42 cellular contexts compared by ENCODE assay signal in genomic region chr1:43252225-43252624, GRCh38. TPM values are rescaled to one million over a fixed set of nuclear protein-coding genes. Genes with fewer than 3 reads are reported as not detected.
"Had no signal": no experiment of that assay in that cellular context is flagged by ENCODE, and none has a peak within 500 bp of the region (broad histone marks: within the 10 kb centered on the region; RNA-seq: fewer than 3 reads in every experiment).

No MANE protein-coding gene starts in this region.

- FAIRE-seq: astrocyte, bronchial epithelial cell had no signal

- H3K36me3 Mint-ChIP-seq: activated naive CD4-positive, alpha-beta T cell treated with anti-CD3 and anti-CD28 coated beads, Interleukin-2, amount 10 ng/mL, durations not matched to agents 7 days and 5 days; activated naive CD4-positive, alpha-beta T cell treated with anti-CD3 and anti-CD28 coated beads, Interleukin-2, amount 50 U/mL, for 24 hours; activated naive CD4-positive, alpha-beta T cell treated with anti-CD3 and anti-CD28 coated beads, Interleukin-2, amount 50 U/mL, for 72 hours; activated naive CD8-positive, alpha-beta T cell; activated naive CD8-positive, alpha-beta T cell treated with anti-CD3 and anti-CD28 coated beads for 36 hours; activated naive CD8-positive, alpha-beta T cell treated with anti-CD3 and anti-CD28 coated beads, Interleukin-2, amount 10 ng/mL, durations not matched to agents 7 days and 5 days; brain had no signal

- H3K4me3 ChIP-seq: adrenal gland, ascending aorta, body of pancreas, breast epithelium, cardiac muscle cell had no signal

- H3K27ac ChIP-seq: adrenal gland, ascending aorta, body of pancreas, brain microvascular endothelial cell, breast epithelium, cardiac muscle cell had no signal

- H3K4me1 Mint-ChIP-seq: activated naive CD4-positive, alpha-beta T cell treated with anti-CD3 and anti-CD28 coated beads, Interleukin-2, amount 10 ng/mL, durations not matched to agents 7 days and 5 days; activated naive CD4-positive, alpha-beta T cell treated with anti-CD3 and anti-CD28 coated beads, Interleukin-2, amount 50 U/mL, for 24 hours; activated naive CD8-positive, alpha-beta T cell treated with anti-CD3 and anti-CD28 coated beads for 36 hours; activated naive CD8-positive, alpha-beta T cell treated with anti-CD3 and anti-CD28 coated beads, Interleukin-2, amount 10 ng/mL, durations not matched to agents 7 days and 5 days; activated naive CD8-positive, alpha-beta T cell treated with anti-CD3 and anti-CD28 coated beads, Interleukin-2, amount 50 U/mL, for 24 hours; activated T-helper 17 cell treated with anti-CD3 and anti-CD28 coated beads, Interleukin-2, amount 50 U/mL, for 72 hours; brain; central memory CD8-positive, alpha-beta T cell had no signal

- DNase-seq: activated effector memory CD4-positive, alpha-beta T cell treated with anti-CD3 and anti-CD28 coated beads, Interleukin-2, amount 50 U/mL, for 16 hours; activated effector memory CD4-positive, alpha-beta T cell treated with Interleukin-2 at 50 U/mL for 16 hours; activated gamma-delta T cell; activated gamma-delta T cell treated with Interleukin-2 at 50 U/mL for 16 hours; activated naive CD4-positive, alpha-beta T cell; activated naive CD4-positive, alpha-beta T cell treated with anti-CD3 and anti-CD28 coated beads for 36 hours; activated naive CD4-positive, alpha-beta T cell treated with anti-CD3 and anti-CD28 coated beads, Interleukin-2, amount 10 ng/mL, durations not matched to agents 7 days and 5 days; activated naive CD4-positive, alpha-beta T cell treated with anti-CD3 and anti-CD28 coated beads, Interleukin-2, amount 50 U/mL, for 16 hours; activated naive CD4-positive, alpha-beta T cell treated with Interleukin-2 at 50 U/mL for 16 hours; activated naive CD8-positive, alpha-beta T cell treated with anti-CD3 and anti-CD28 coated beads for 36 hours; activated naive CD8-positive, alpha-beta T cell treated with anti-CD3 and anti-CD28 coated beads, Interleukin-2, amount 10 ng/mL, durations not matched to agents 7 days and 5 days; activated naive CD8-positive, alpha-beta T cell treated with anti-CD3 and anti-CD28 coated beads, Interleukin-2, amount 50 U/mL, for 24 hours; activated T-cell treated with anti-CD3 and anti-CD28 coated beads, Interleukin-2, amount 50 U/mL, for 1 hour; activated T-cell treated with anti-CD3 and anti-CD28 coated beads, Interleukin-2, amount 50 U/mL, for 24 hours; activated T-cell treated with anti-CD3 and anti-CD28 coated beads, Interleukin-2, amount 50 U/mL, for 4 hours; activated T-cell treated with anti-CD3 and anti-CD28 coated beads, Interleukin-2, amount 50 U/mL, for 48 hours; activated T-cell treated with anti-CD3 and anti-CD28 coated beads, Interleukin-2, amount 50 U/mL, for 72 hours; adrenal gland; amniotic stem cell; amygdala; anterior cingulate cortex; aorta; body of pancreas; brain microvascular endothelial cell; caudate nucleus; central memory CD4-positive, alpha-beta T cell; cerebellar nuclear complex had no signal

- H3K27ac Mint-ChIP-seq: activated naive CD4-positive, alpha-beta T cell treated with anti-CD3 and anti-CD28 coated beads for 36 hours; activated naive CD4-positive, alpha-beta T cell treated with anti-CD3 and anti-CD28 coated beads, Interleukin-2, amount 10 ng/mL, durations not matched to agents 7 days and 5 days; activated naive CD4-positive, alpha-beta T cell treated with anti-CD3 and anti-CD28 coated beads, Interleukin-2, amount 50 U/mL, for 24 hours; activated naive CD4-positive, alpha-beta T cell treated with anti-CD3 and anti-CD28 coated beads, Interleukin-2, amount 50 U/mL, for 72 hours; activated naive CD8-positive, alpha-beta T cell; activated naive CD8-positive, alpha-beta T cell treated with anti-CD3 and anti-CD28 coated beads for 36 hours; activated naive CD8-positive, alpha-beta T cell treated with anti-CD3 and anti-CD28 coated beads, Interleukin-2, amount 10 ng/mL, durations not matched to agents 7 days and 5 days; activated naive CD8-positive, alpha-beta T cell treated with anti-CD3 and anti-CD28 coated beads, Interleukin-2, amount 50 U/mL, for 24 hours; activated T-cell treated with anti-CD3 and anti-CD28 coated beads, Interleukin-2, amount 50 U/mL, for 24 hours; activated T-cell treated with anti-CD3 and anti-CD28 coated beads, Interleukin-2, amount 50 U/mL, for 72 hours; activated T-helper 1 cell treated with anti-CD3 and anti-CD28 coated beads, Interleukin-12 subunit alpha, Interleukin-12 subunit beta, Interleukin-2, Interleukin-4 antibody, amounts not matched to agents 30 ng/mL and 10 ng/mL and 1 ng/mL, durations not matched to agents 14 hours and 24 hours and 36 hours; activated T-helper 17 cell treated with anti-CD3 and anti-CD28 coated beads, Interleukin-2, amount 50 U/mL, for 72 hours; activated T-helper 2 cell treated with anti-CD3 and anti-CD28 coated beads, Interferon-gamma antibody, Interleukin-2, Interleukin-4, amounts not matched to agents 10 μg/mL and 5 μg/mL and 100 μg/mL, durations not matched to agents 14 hours and 24 hours and 36 hours; brain had no signal

- H3K36me3 ChIP-seq: adrenal gland, ascending aorta, brain microvascular endothelial cell, breast epithelium, cardiac muscle cell had no signal

- H3K9me3 Mint-ChIP-seq: activated naive CD4-positive, alpha-beta T cell treated with anti-CD3 and anti-CD28 coated beads for 36 hours; activated naive CD4-positive, alpha-beta T cell treated with anti-CD3 and anti-CD28 coated beads, Interleukin-2, amount 50 U/mL, for 24 hours; activated naive CD4-positive, alpha-beta T cell treated with anti-CD3 and anti-CD28 coated beads, Interleukin-2, amount 50 U/mL, for 72 hours; activated naive CD8-positive, alpha-beta T cell treated with anti-CD3 and anti-CD28 coated beads, Interleukin-2, amount 10 ng/mL, durations not matched to agents 7 days and 5 days; activated naive CD8-positive, alpha-beta T cell treated with anti-CD3 and anti-CD28 coated beads, Interleukin-2, amount 50 U/mL, for 24 hours; activated T-cell treated with anti-CD3 and anti-CD28 coated beads, Interleukin-2, amount 50 U/mL, for 24 hours; activated T-cell treated with anti-CD3 and anti-CD28 coated beads, Interleukin-2, amount 50 U/mL, for 4 hours; activated T-cell treated with anti-CD3 and anti-CD28 coated beads, Interleukin-2, amount 50 U/mL, for 72 hours; activated T-helper 17 cell treated with anti-CD3 and anti-CD28 coated beads, Interleukin-2, amount 50 U/mL, for 72 hours; central memory CD8-positive, alpha-beta T cell had no signal

- H3K4me3 Mint-ChIP-seq: activated naive CD4-positive, alpha-beta T cell treated with anti-CD3 and anti-CD28 coated beads for 36 hours; activated naive CD4-positive, alpha-beta T cell treated with anti-CD3 and anti-CD28 coated beads, Interleukin-2, amount 10 ng/mL, durations not matched to agents 7 days and 5 days; activated naive CD4-positive, alpha-beta T cell treated with anti-CD3 and anti-CD28 coated beads, Interleukin-2, amount 50 U/mL, for 24 hours; activated naive CD8-positive, alpha-beta T cell; activated naive CD8-positive, alpha-beta T cell treated with anti-CD3 and anti-CD28 coated beads for 36 hours; activated naive CD8-positive, alpha-beta T cell treated with anti-CD3 and anti-CD28 coated beads, Interleukin-2, amount 10 ng/mL, durations not matched to agents 7 days and 5 days; activated naive CD8-positive, alpha-beta T cell treated with anti-CD3 and anti-CD28 coated beads, Interleukin-2, amount 50 U/mL, for 24 hours; activated T-cell treated with anti-CD3 and anti-CD28 coated beads, Interleukin-2, amount 50 U/mL, for 24 hours; activated T-cell treated with anti-CD3 and anti-CD28 coated beads, Interleukin-2, amount 50 U/mL, for 4 hours; activated T-cell treated with anti-CD3 and anti-CD28 coated beads, Interleukin-2, amount 50 U/mL, for 72 hours; activated T-helper 1 cell treated with anti-CD3 and anti-CD28 coated beads, Interleukin-12 subunit alpha, Interleukin-12 subunit beta, Interleukin-2, Interleukin-4 antibody, amounts not matched to agents 30 ng/mL and 10 ng/mL and 1 ng/mL, durations not matched to agents 14 hours and 24 hours and 36 hours; activated T-helper 17 cell treated with anti-CD3 and anti-CD28 coated beads, Interleukin-2, amount 50 U/mL, for 72 hours; brain; central memory CD8-positive, alpha-beta T cell had no signal

- H3K27me3 Mint-ChIP-seq: activated naive CD8-positive, alpha-beta T cell treated with anti-CD3 and anti-CD28 coated beads for 36 hours had no signal

- ATAC-seq: activated naive CD4-positive, alpha-beta T cell treated with anti-CD3 and anti-CD28 coated beads, Interleukin-2, amount 50 U/mL, for 72 hours; activated naive CD8-positive, alpha-beta T cell treated with anti-CD3 and anti-CD28 coated beads, Interleukin-2, amount 50 U/mL, for 24 hours; activated T-cell treated with anti-CD3 and anti-CD28 coated beads, Interleukin-2, amount 50 U/mL, for 4 hours; activated T-cell treated with anti-CD3 and anti-CD28 coated beads, Interleukin-2, amount 50 U/mL, for 72 hours; activated T-helper 17 cell treated with anti-CD3 and anti-CD28 coated beads, Interleukin-2, amount 50 U/mL, for 72 hours; body of pancreas had no signal

- H3K9me3 ChIP-seq: adrenal gland, ascending aorta, body of pancreas, breast epithelium had no signal

- H3K27me3 ChIP-seq: adrenal gland, ascending aorta, body of pancreas, brain microvascular endothelial cell, breast epithelium, cardiac muscle cell had no signal

- H3K4me1 ChIP-seq: adrenal gland, ascending aorta, breast epithelium had no signal

RNA-seq across cellular contexts. Expression of gene TMEM125, which starts 17.6 kb away (rescaled TPM):
- total RNA-seq: activated naive CD8-positive, alpha-beta T cell treated with anti-CD3 and anti-CD28 coated beads, Interleukin-2, amount 10 ng/mL, durations not matched to agents 7 days and 5 days; activated T-cell treated with anti-CD3 and anti-CD28 coated beads, Interleukin-2, amount 50 U/mL, for 4 hours; activated T-cell treated with anti-CD3 and anti-CD28 coated beads, Interleukin-2, amount 50 U/mL, for 72 hours; activated T-helper 1 cell treated with anti-CD3 and anti-CD28 coated beads, Interleukin-12 subunit alpha, Interleukin-12 subunit beta, Interleukin-2, Interleukin-4 antibody, amounts not matched to agents 30 ng/mL and 10 ng/mL and 1 ng/mL, durations not matched to agents 14 hours and 24 hours and 36 hours; activated T-helper 17 cell treated with anti-CD3 and anti-CD28 coated beads, Interleukin-2, amount 50 U/mL, for 72 hours; activated T-helper 2 cell treated with anti-CD3 and anti-CD28 coated beads, Interferon-gamma antibody, Interleukin-2, Interleukin-4, amounts not matched to agents 10 μg/mL and 5 μg/mL and 100 μg/mL, durations not matched to agents 14 hours and 24 hours and 36 hours; aorta; ascending aorta; cardiac septum had no signal

RNA-seq across cellular contexts. Expression of gene C1orf210, which starts 33.2 kb away (rescaled TPM):
- total RNA-seq: activated naive CD4-positive, alpha-beta T cell treated with anti-CD3 and anti-CD28 coated beads for 36 hours; activated naive CD4-positive, alpha-beta T cell treated with anti-CD3 and anti-CD28 coated beads, Interleukin-2, amount 50 U/mL, for 72 hours; activated naive CD8-positive, alpha-beta T cell treated with anti-CD3 and anti-CD28 coated beads for 36 hours; activated naive CD8-positive, alpha-beta T cell treated with anti-CD3 and anti-CD28 coated beads, Interleukin-2, amount 10 ng/mL, durations not matched to agents 7 days and 5 days; activated T-cell treated with anti-CD3 and anti-CD28 coated beads, Interleukin-2, amount 50 U/mL, for 4 hours; activated T-helper 1 cell treated with anti-CD3 and anti-CD28 coated beads, Interleukin-12 subunit alpha, Interleukin-12 subunit beta, Interleukin-2, Interleukin-4 antibody, amounts not matched to agents 30 ng/mL and 10 ng/mL and 1 ng/mL, durations not matched to agents 14 hours and 24 hours and 36 hours; activated T-helper 17 cell treated with anti-CD3 and anti-CD28 coated beads, Interleukin-2, amount 50 U/mL, for 72 hours; activated T-helper 2 cell treated with anti-CD3 and anti-CD28 coated beads, Interferon-gamma antibody, Interleukin-2, Interleukin-4, amounts not matched to agents 10 μg/mL and 5 μg/mL and 100 μg/mL, durations not matched to agents 14 hours and 24 hours and 36 hours; adrenal gland; aorta; ascending aorta; cardiac septum; cerebellum had no signal
- polyA plus RNA-seq: adrenal gland, cardiac muscle cell had no signal

RNA-seq across cellular contexts. Expression of gene TIE1, which starts 48.6 kb away (rescaled TPM):
- total RNA-seq: activated naive CD4-positive, alpha-beta T cell treated with anti-CD3 and anti-CD28 coated beads for 36 hours had no signal
- polyA plus RNA-seq: cardiac muscle cell had no signal
